Comparison of ENCODE assay signal across 21 cellular contexts in genomic region chr11:64936539-64936938, GRCh38. TPM values are rescaled to one million over a fixed set of nuclear protein-coding genes. Genes with fewer than 3 reads are reported as not detected.
DNase-seq lines count a peak whose midpoint lies in the region; ATAC-seq, FAIRE-seq and TF ChIP-seq lines count a peak whose summit lies in the region.
"Had no signal": no experiment of that assay in that cellular context is flagged by ENCODE, and none has a peak within 500 bp of the region (broad histone marks: within the 10 kb centered on the region; RNA-seq: fewer than 3 reads in every experiment).

No MANE protein-coding gene starts in this region.

- no peak overlapping the region for H3K14ac ChIP-seq in H1 (ENCODE audit: insufficient read length)

- no peaks in the 10 kb centered on the region for H3K79me2 ChIP-seq in H1 (ENCODE audit: control insufficient read depth in 1 of 2, insufficient read depth in 2 of 2, low read length in 2 of 2)

- no peak overlapping the region for H2BK20ac ChIP-seq in H1 (ENCODE audit: low read length)

- H3K27ac Mint-ChIP-seq in Calu3 (ENCODE audit: unreplicated experiment), result no peak overlapping the region
- H3K27ac Mint-ChIP-seq: B cell; CD8-positive, alpha-beta T cell; HFFc6 had no signal

- H3K4me1 ChIP-seq in H1 (replicated peaks in 1 of 4; ENCODE audit: control insufficient read depth in 3 of 4, insufficient read depth in 4 of 4, low read length in 3 of 4), result peaks cover 1 to 14% (median 7%) of the 10 kb centered on the region in 4 experiments
- peaks cover 0 to 8% (median 0%) of the 10 kb centered on the region in 4 donors for H3K4me1 ChIP-seq in tibial nerve

- H3K27me3 ChIP-seq in H1 (replicated peaks in 1 of 4; ENCODE audit: control insufficient read depth in 3 of 4, extremely low read depth in 1 of 4, insufficient read depth in 3 of 4, low read length in 3 of 4), result no peaks in the 10 kb centered on the region; a peak in 1 of 7 replicates
- no peaks in the 10 kb centered on the region for H3K27me3 ChIP-seq in tibial nerve
- H3K27me3 ChIP-seq: BLaER1 treated with 17β-estradiol and CSF1 and Interleukin-3, amounts not matched to agents 10 nM and 100 nM had no signal

- no peak overlapping the region for H2BK120ac ChIP-seq in H1 (replicated peaks; ENCODE audit: low read depth, low read length)

- no peaks in the 10 kb centered on the region for H3K9me3 Mint-ChIP-seq in Calu3 (ENCODE audit: low read depth, unreplicated experiment)
- H3K9me3 Mint-ChIP-seq: CD8-positive, alpha-beta T cell; HFFc6 had no signal

- no peak overlapping the region for H4K8ac ChIP-seq in H1 (ENCODE audit: extremely low read depth, insufficient read depth, low read length)

- H4K20me1 ChIP-seq in H1 (replicated peaks in 1 of 2; ENCODE audit: control insufficient read depth in 1 of 2, insufficient read depth in 2 of 2, low read length in 2 of 2), result peaks cover 0 to 4% of the 10 kb centered on the region in 2 experiments

- no peaks in the 10 kb centered on the region for H3K4me1 Mint-ChIP-seq in Calu3 (ENCODE audit: low read depth, unreplicated experiment)
- H3K4me1 Mint-ChIP-seq: B cell had no signal

- no peak overlapping the region for H2BK12ac ChIP-seq in H1 (ENCODE audit: low read depth, low read length)

- no peak for FAIRE-seq in H1 (lab: Jason Lieb, UNC)
- FAIRE-seq: G401.6, GM12891, GM18507 had no signal

- TF ChIP-seq CTCF in RWPE1 (conservative IDR thresholded peaks at IDR 0.05; ENCODE audit: low read depth) (no peak), H1 (IDR thresholded peaks at IDR 0.05; ENCODE audit: control extremely low read depth in 1 of 3, insufficient read depth in 1 of 3, low read depth in 1 of 3, low read length in 3 of 3) (no peak), Calu3 (IDR thresholded peaks at IDR 0.05; ENCODE audit: unreplicated experiment) (no peak), tibial nerve (IDR thresholded peaks at IDR 0.05) (no peak)

- 85% methylated on average over 4 of the region's 4 CpGs; no CpG with 5 or more reads in 1 of the 2 experiments for WGBS in H1 (ENCODE audit: extremely low coverage in 1 of 2, insufficient coverage in 1 of 2, insufficient read length in 1 of 2, insufficient replicate concordance in 2 of 2, low coverage in 1 of 2, low lambda C conversion rate in 2 of 2, missing lambda C conversion rate in 1 of 2), 2 experiments
- 71 to 78% methylated on average over 4 of the region's 4 CpGs for WGBS in tibial nerve, 2 donors

- H3K9ac ChIP-seq in H1 (replicated peaks in 1 of 4; ENCODE audit: extremely low read depth in 1 of 4, low read depth in 3 of 4, low read length in 3 of 4), result no peak overlapping the region
- H3K9ac ChIP-seq: GM23248 had no signal

- no peak overlapping the region for H3K23ac ChIP-seq in H1 (ENCODE audit: insufficient read length)

- no peak for ATAC-seq in HG03469 (IDR thresholded peaks at IDR 0.05; ENCODE audit: unreplicated experiment)
- ATAC-seq: CD8-positive, alpha-beta T cell had no signal

- H3K36me3 ChIP-seq in H1 (ENCODE audit: control insufficient read depth in 2 of 4, insufficient read depth in 4 of 4, low read length in 3 of 4) (no peaks in the 10 kb centered on the region), tibial nerve (peaks cover 0 to 43% (median 0%) of the 10 kb centered on the region in 3 donors)

- H3K56ac ChIP-seq in H1 (replicated peaks; ENCODE audit: insufficient read length, low read depth, low read length), result no peak overlapping the region

- BruUV-seq in Calu3 (replicated peaks; lab: Mats Ljungman, UMichigan), result no TSS peak

- no peak for TF ChIP-seq EP300 in H1 (IDR thresholded peaks at IDR 0.05; ENCODE audit: borderline replicate concordance in 1 of 2, low read depth in 2 of 2, low read length in 2 of 2)
- TF ChIP-seq EP300 in tibial nerve (IDR thresholded peaks at IDR 0.05), result no peak

- POLR2A ChIA-PET in RWPE1 (lab: Yijun Ruan, JAX; ENCODE audit: low non-redundant PET), result no interaction called here
- POLR2A ChIA-PET in H1 (lab: Charles Lee; ENCODE audit: partially characterized antibody), result interaction anchor here (0.7 to 1.4 kb wide), 9 partner anchors 10 to 197 kb away, joined by 3 to 5 read pairs (median 3); partner anchors contain the start of genes ARL2, BATF2, FAU and MAJIN

- H2AK5ac ChIP-seq in H1 (ENCODE audit: low read depth, low read length), result no peak overlapping the region

- TF ChIP-seq POLR2A in H1 (IDR thresholded peaks at IDR 0.05; ENCODE audit: control extremely low read depth in 1 of 2, low read depth in 2 of 2, low read length in 2 of 2) (no peak), tibial nerve (IDR thresholded peaks at IDR 0.05) (no peak)

- H3K4me3 Mint-ChIP-seq in Calu3 (ENCODE audit: low read depth, unreplicated experiment), result no peak overlapping the region
- H3K4me3 Mint-ChIP-seq: B cell; CD8-positive, alpha-beta T cell; HFFc6 had no signal

- H3K36me3 Mint-ChIP-seq in Calu3 (ENCODE audit: insufficient read depth, unreplicated experiment), result no peaks in the 10 kb centered on the region

- H3K18ac ChIP-seq in H1 (ENCODE audit: extremely low read depth, low read length), result no peak overlapping the region

- H3K27me3 Mint-ChIP-seq in Calu3 (ENCODE audit: unreplicated experiment), result peaks cover 38% of the 10 kb centered on the region
- H3K27me3 Mint-ChIP-seq: B cell had no signal

- H2BK5ac ChIP-seq in H1 (ENCODE audit: low read depth, low read length), result peak overlapping the region; percentile 81; the same call in 1 of the 2 replicates

- H3K27ac ChIP-seq in RWPE1 (peak overlapping the region; percentile 6; the same call in 1 of the 2 replicates), H1 (ENCODE audit: low read depth, low read length) (no peak overlapping the region), tibial nerve (no peak overlapping the region)
- H3K27ac ChIP-seq: BLaER1 treated with 17β-estradiol and CSF1 and Interleukin-3, amounts not matched to agents 10 nM and 100 nM; GM23248 had no signal

- H2AFZ ChIP-seq in H1 (ENCODE audit: low read length), result no peak overlapping the region
- H2AFZ ChIP-seq: GM23248 had no signal

- peak; percentile 34 for DNase-seq in ELR (ENCODE audit: low read depth)
- DNase-seq in RWPE1 (ENCODE audit: low spot score), result no peak
- no peak for DNase-seq in H1 (ENCODE audit: low read depth in 1 of 2, low spot score in 2 of 2)
- no peak for DNase-seq in Calu3
- no peak for DNase-seq in tibial nerve (ENCODE audit: low spot score in 2 of 2)
- DNase-seq: 8988T; CD8-positive, alpha-beta T cell; DMS 273 treated with DMSO at 0.1 percent for 48 hours; DMS53; DND-41; EL; GM23248; HFFc6 had no signal

- CTCF ChIA-PET in RWPE1 (lab: Yijun Ruan, JAX) (interaction anchor here (0.6 to 1.0 kb wide), 2 partner anchors 67 to 77 kb away, joined by 3 to 4 read pairs; partner anchors contain the start of gene ARL2), H1 (lab: Charles Lee; ENCODE audit: partially characterized antibody) (interaction anchor here (1.0 to 4.6 kb wide), 9 partner anchors 10 to 88 kb away, joined by 3 to 20 read pairs (median 4); partner anchors contain the start of gene BATF2), Calu3 (lab: Charles Lee) (no interaction called here)

- H3K79me1 ChIP-seq in H1 (ENCODE audit: low read depth, low read length), result no peaks in the 10 kb centered on the region

- no peak overlapping the region for H4K5ac ChIP-seq in H1 (ENCODE audit: insufficient read length, low read depth, low read length)

- peaks cover 2% of the 10 kb centered on the region; the same call in 1 of the 2 replicates for H3K23me2 ChIP-seq in H1 (ENCODE audit: low read depth, low read length)

- no peak overlapping the region for H3K4ac ChIP-seq in H1 (replicated peaks; ENCODE audit: insufficient read length, low read depth, low read length)

- no peak overlapping the region for H2BK15ac ChIP-seq in H1 (ENCODE audit: low read length)

- intact Hi-C loops in Calu3 (cut with micrococcal nuclease; ENCODE audit: unreplicated experiment), result no loop called here

- TF ChIP-seq RAD21 in H1 (IDR thresholded peaks at IDR 0.05 in 1 of 2, conservative IDR thresholded peaks at IDR 0.05 in 1 of 2; ENCODE audit: low read depth in 2 of 2, low read length in 2 of 2), result no peak

- H3K9me3 ChIP-seq in H1 (ENCODE audit: insufficient read depth in 2 of 2, low read depth in 1 of 2, low read length in 1 of 2) (no peaks in the 10 kb centered on the region), tibial nerve (no peaks in the 10 kb centered on the region)
- H3K9me3 ChIP-seq: BLaER1 treated with 17β-estradiol and CSF1 and Interleukin-3, amounts not matched to agents 10 nM and 100 nM had no signal

- H3K4me2 ChIP-seq in H1 (ENCODE audit: insufficient read depth in 1 of 2, low read depth in 2 of 2, low read length in 2 of 2), result peak overlapping the region in 1 of 2 experiments; percentile 40; a peak in 1 of 4 replicates

- H3K4me3 ChIP-seq in H1 (ENCODE audit: extremely low read depth in 1 of 4, insufficient read depth in 2 of 4, low read depth in 3 of 4, low read length in 4 of 4) (no peak overlapping the region), tibial nerve (no peak overlapping the region)
- H3K4me3 ChIP-seq: BLaER1 treated with 17β-estradiol and CSF1 and Interleukin-3, amounts not matched to agents 10 nM and 100 nM; GM23248 had no signal

- no peak overlapping the region for H4K91ac ChIP-seq in H1 (replicated peaks; ENCODE audit: insufficient read length, low read length)

RNA-seq across cellular contexts. Expression of gene GPHA2, which starts 0.8 kb away (rescaled TPM):
- total RNA-seq in H1 (2021; fragmentation: NEBNext Ultra II Directional; extraction: Animal tissue kit (Norgen Biotek cat#: 25700)), result 0.97 and 1.5 TPM in 2 replicates
- 4.4 and 5.4 TPM in 2 replicates for polyA plus RNA-seq in H1 (2011; rRNA removed)
- 3.3 TPM for polyA plus RNA-seq in H1 (2011; cell fraction: cytosol; rRNA removed)
- 2.4 TPM for polyA plus RNA-seq in H1 (2011; cell fraction: nucleus; rRNA removed)
- polyA plus RNA-seq in H1 (2012, experiment 1 of 2), result 1.0 to 2.8 TPM (median 1.6 TPM) in 4 replicates
- 3.1 TPM for polyA plus RNA-seq in H1 (2012, experiment 2 of 2)
- 2.5 TPM for polyA plus RNA-seq in H1 (2013, experiment 1 of 2)
- 2.7 TPM for polyA plus RNA-seq in H1 (2013, experiment 2 of 2)
- 1.4 TPM in 1 of 2 replicates, not detected in the other for polyA minus RNA-seq in H1 (2011; rRNA and poly(A)+ RNA removed)
- not detected for polyA minus RNA-seq in H1 (2011; cell fraction: cytosol; rRNA and poly(A)+ RNA removed)
- polyA minus RNA-seq in H1 (2011; cell fraction: nucleus; rRNA and poly(A)+ RNA removed), result not detected
- total RNA-seq in Calu3 (2022) (not detected in 2 replicates), tibial nerve (not detected)
- total RNA-seq: CD8-positive, alpha-beta T cell; GM23248; H7; HFFc6; HT-29 had no signal
- polyA plus RNA-seq: GM23248 had no signal

RNA-seq across cellular contexts. Expression of gene PPP2R5B, which starts 12.1 kb away (rescaled TPM):
- total RNA-seq in H1 (2021; fragmentation: NEBNext Ultra II Directional; extraction: Animal tissue kit (Norgen Biotek cat#: 25700)), result 5.1 and 5.8 TPM in 2 replicates
- 4.9 and 6.3 TPM in 2 replicates for polyA plus RNA-seq in H1 (2011; rRNA removed)
- polyA plus RNA-seq in H1 (2011; cell fraction: cytosol; rRNA removed), result 5.2 TPM
- 13.4 TPM for polyA plus RNA-seq in H1 (2011; cell fraction: nucleus; rRNA removed)
- 4.7 to 4.8 TPM (median 4.7 TPM) in 4 replicates for polyA plus RNA-seq in H1 (2012, experiment 1 of 2)
- 5.9 TPM for polyA plus RNA-seq in H1 (2012, experiment 2 of 2)
- 3.7 TPM for polyA plus RNA-seq in H1 (2013, experiment 1 of 2)
- polyA plus RNA-seq in H1 (2013, experiment 2 of 2), result 3.8 TPM
- 2.3 and 2.8 TPM in 2 replicates for polyA minus RNA-seq in H1 (2011; rRNA and poly(A)+ RNA removed)
- polyA minus RNA-seq in H1 (2011; cell fraction: cytosol; rRNA and poly(A)+ RNA removed), result 2.5 TPM
- polyA minus RNA-seq in H1 (2011; cell fraction: nucleus; rRNA and poly(A)+ RNA removed), result 4.9 TPM
- total RNA-seq in Calu3 (2022) (9.9 and 12.2 TPM in 2 replicates), tibial nerve (10 to 100 TPM; 10.7 to 21.4 (median 20.2) TPM)

RNA-seq across cellular contexts. Expression of gene ATG2A, which starts 19.5 kb away (rescaled TPM):
- 20.9 and 22.1 TPM in 2 replicates for total RNA-seq in H1 (2021; fragmentation: NEBNext Ultra II Directional; extraction: Animal tissue kit (Norgen Biotek cat#: 25700))
- 12.1 and 19.8 TPM in 2 replicates for polyA plus RNA-seq in H1 (2011; rRNA removed)
- 7.3 TPM for polyA plus RNA-seq in H1 (2011; cell fraction: cytosol; rRNA removed)
- polyA plus RNA-seq in H1 (2011; cell fraction: nucleus; rRNA removed), result 29.8 TPM
- 13.2 to 19.6 TPM (median 18.1 TPM) in 4 replicates for polyA plus RNA-seq in H1 (2012, experiment 1 of 2)
- 14.9 TPM for polyA plus RNA-seq in H1 (2012, experiment 2 of 2)
- polyA plus RNA-seq in H1 (2013, experiment 1 of 2), result 7.1 TPM
- polyA plus RNA-seq in H1 (2013, experiment 2 of 2), result 7.1 TPM
- polyA minus RNA-seq in H1 (2011; rRNA and poly(A)+ RNA removed), result 8.1 and 8.8 TPM in 2 replicates
- 18.1 TPM for polyA minus RNA-seq in H1 (2011; cell fraction: cytosol; rRNA and poly(A)+ RNA removed)
- polyA minus RNA-seq in H1 (2011; cell fraction: nucleus; rRNA and poly(A)+ RNA removed), result 24.5 TPM
- total RNA-seq in Calu3 (2022) (29.6 and 35.8 TPM in 2 replicates), tibial nerve (10 to 100 TPM; 33.0 to 93.6 (median 45.8) TPM)

RNA-seq across cellular contexts. Expression of gene MAJIN, which starts 35.4 kb away (rescaled TPM):
- not detected in 2 replicates for total RNA-seq in H1 (2021; fragmentation: NEBNext Ultra II Directional; extraction: Animal tissue kit (Norgen Biotek cat#: 25700))
- not detected in 2 replicates for polyA plus RNA-seq in H1 (2011; rRNA removed)
- not detected for polyA plus RNA-seq in H1 (2011; cell fraction: cytosol; rRNA removed)
- polyA plus RNA-seq in H1 (2011; cell fraction: nucleus; rRNA removed), result not detected
- not detected in 4 replicates for polyA plus RNA-seq in H1 (2012, experiment 1 of 2)
- polyA plus RNA-seq in H1 (2012, experiment 2 of 2), result not detected
- not detected for polyA plus RNA-seq in H1 (2013, experiment 1 of 2)
- polyA plus RNA-seq in H1 (2013, experiment 2 of 2), result not detected
- not detected in 2 replicates for polyA minus RNA-seq in H1 (2011; rRNA and poly(A)+ RNA removed)
- polyA minus RNA-seq in H1 (2011; cell fraction: cytosol; rRNA and poly(A)+ RNA removed), result not detected
- polyA minus RNA-seq in H1 (2011; cell fraction: nucleus; rRNA and poly(A)+ RNA removed), result not detected
- 0.56 TPM in 1 of 2 replicates, not detected in the other for total RNA-seq in Calu3 (2022)
- not detected for total RNA-seq in tibial nerve
- total RNA-seq: CD8-positive, alpha-beta T cell; GM23248; HFFc6; HT-29 had no signal
- polyA plus RNA-seq: GM23248 had no signal

RNA-seq across cellular contexts. Expression of gene EHD1, which starts 58.1 kb away (rescaled TPM):
- 36.9 and 42.9 TPM in 2 replicates for total RNA-seq in H1 (2021; fragmentation: NEBNext Ultra II Directional; extraction: Animal tissue kit (Norgen Biotek cat#: 25700))
- polyA plus RNA-seq in H1 (2011; rRNA removed), result 31.5 and 54.0 TPM in 2 replicates
- 33.1 TPM for polyA plus RNA-seq in H1 (2011; cell fraction: cytosol; rRNA removed)
- 38.0 TPM for polyA plus RNA-seq in H1 (2011; cell fraction: nucleus; rRNA removed)
- polyA plus RNA-seq in H1 (2012, experiment 1 of 2), result 22.9 to 33.8 TPM (median 30.9 TPM) in 4 replicates
- 28.9 TPM for polyA plus RNA-seq in H1 (2012, experiment 2 of 2)
- polyA plus RNA-seq in H1 (2013, experiment 1 of 2), result 19.7 TPM
- 17.7 TPM for polyA plus RNA-seq in H1 (2013, experiment 2 of 2)
- 24.7 and 48.1 TPM in 2 replicates for polyA minus RNA-seq in H1 (2011; rRNA and poly(A)+ RNA removed)
- polyA minus RNA-seq in H1 (2011; cell fraction: cytosol; rRNA and poly(A)+ RNA removed), result 28.1 TPM
- polyA minus RNA-seq in H1 (2011; cell fraction: nucleus; rRNA and poly(A)+ RNA removed), result 22.0 TPM
- 92.8 and 101 TPM in 2 replicates for total RNA-seq in Calu3 (2022)
- 10 to 100 TPM; 35.2 to 93.9 (median 42.6) TPM for total RNA-seq in tibial nerve
